Comparison of ENCODE assay signal across 1 cellular context in the genomic region with DNA sequence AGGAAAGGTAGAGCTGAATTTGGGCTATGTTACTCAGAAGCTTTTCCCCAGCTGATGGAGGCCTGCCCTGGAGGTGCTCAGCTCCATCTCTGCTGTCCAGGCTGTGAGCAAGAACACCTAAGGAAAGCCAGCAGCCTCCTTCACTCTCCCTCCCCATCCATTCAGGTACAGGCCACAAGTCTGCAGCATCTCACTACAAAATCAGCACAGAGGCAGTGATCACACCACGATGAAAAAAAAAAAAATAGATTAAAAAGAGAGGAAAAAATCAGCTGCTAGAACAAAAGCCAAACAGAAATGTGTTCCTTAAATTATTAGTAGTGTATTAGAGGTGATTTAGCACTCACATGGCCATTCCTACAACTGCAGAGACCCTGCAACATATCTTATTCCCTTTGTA.
TF ChIP-seq lines count a peak whose summit lies in the region.

No MANE protein-coding gene starts in this region.

TF ChIP-seq in GM23338, 12 proteins besides CTCF, POLR2A, EP300 and RAD21:
- no peak for TF ChIP-seq REST (IDR thresholded peaks at IDR 0.05; ENCODE audit: unreplicated experiment)
- TF ChIP-seq ETS1 (IDR thresholded peaks at IDR 0.05): no peak
- TF ChIP-seq, protein P1, sequence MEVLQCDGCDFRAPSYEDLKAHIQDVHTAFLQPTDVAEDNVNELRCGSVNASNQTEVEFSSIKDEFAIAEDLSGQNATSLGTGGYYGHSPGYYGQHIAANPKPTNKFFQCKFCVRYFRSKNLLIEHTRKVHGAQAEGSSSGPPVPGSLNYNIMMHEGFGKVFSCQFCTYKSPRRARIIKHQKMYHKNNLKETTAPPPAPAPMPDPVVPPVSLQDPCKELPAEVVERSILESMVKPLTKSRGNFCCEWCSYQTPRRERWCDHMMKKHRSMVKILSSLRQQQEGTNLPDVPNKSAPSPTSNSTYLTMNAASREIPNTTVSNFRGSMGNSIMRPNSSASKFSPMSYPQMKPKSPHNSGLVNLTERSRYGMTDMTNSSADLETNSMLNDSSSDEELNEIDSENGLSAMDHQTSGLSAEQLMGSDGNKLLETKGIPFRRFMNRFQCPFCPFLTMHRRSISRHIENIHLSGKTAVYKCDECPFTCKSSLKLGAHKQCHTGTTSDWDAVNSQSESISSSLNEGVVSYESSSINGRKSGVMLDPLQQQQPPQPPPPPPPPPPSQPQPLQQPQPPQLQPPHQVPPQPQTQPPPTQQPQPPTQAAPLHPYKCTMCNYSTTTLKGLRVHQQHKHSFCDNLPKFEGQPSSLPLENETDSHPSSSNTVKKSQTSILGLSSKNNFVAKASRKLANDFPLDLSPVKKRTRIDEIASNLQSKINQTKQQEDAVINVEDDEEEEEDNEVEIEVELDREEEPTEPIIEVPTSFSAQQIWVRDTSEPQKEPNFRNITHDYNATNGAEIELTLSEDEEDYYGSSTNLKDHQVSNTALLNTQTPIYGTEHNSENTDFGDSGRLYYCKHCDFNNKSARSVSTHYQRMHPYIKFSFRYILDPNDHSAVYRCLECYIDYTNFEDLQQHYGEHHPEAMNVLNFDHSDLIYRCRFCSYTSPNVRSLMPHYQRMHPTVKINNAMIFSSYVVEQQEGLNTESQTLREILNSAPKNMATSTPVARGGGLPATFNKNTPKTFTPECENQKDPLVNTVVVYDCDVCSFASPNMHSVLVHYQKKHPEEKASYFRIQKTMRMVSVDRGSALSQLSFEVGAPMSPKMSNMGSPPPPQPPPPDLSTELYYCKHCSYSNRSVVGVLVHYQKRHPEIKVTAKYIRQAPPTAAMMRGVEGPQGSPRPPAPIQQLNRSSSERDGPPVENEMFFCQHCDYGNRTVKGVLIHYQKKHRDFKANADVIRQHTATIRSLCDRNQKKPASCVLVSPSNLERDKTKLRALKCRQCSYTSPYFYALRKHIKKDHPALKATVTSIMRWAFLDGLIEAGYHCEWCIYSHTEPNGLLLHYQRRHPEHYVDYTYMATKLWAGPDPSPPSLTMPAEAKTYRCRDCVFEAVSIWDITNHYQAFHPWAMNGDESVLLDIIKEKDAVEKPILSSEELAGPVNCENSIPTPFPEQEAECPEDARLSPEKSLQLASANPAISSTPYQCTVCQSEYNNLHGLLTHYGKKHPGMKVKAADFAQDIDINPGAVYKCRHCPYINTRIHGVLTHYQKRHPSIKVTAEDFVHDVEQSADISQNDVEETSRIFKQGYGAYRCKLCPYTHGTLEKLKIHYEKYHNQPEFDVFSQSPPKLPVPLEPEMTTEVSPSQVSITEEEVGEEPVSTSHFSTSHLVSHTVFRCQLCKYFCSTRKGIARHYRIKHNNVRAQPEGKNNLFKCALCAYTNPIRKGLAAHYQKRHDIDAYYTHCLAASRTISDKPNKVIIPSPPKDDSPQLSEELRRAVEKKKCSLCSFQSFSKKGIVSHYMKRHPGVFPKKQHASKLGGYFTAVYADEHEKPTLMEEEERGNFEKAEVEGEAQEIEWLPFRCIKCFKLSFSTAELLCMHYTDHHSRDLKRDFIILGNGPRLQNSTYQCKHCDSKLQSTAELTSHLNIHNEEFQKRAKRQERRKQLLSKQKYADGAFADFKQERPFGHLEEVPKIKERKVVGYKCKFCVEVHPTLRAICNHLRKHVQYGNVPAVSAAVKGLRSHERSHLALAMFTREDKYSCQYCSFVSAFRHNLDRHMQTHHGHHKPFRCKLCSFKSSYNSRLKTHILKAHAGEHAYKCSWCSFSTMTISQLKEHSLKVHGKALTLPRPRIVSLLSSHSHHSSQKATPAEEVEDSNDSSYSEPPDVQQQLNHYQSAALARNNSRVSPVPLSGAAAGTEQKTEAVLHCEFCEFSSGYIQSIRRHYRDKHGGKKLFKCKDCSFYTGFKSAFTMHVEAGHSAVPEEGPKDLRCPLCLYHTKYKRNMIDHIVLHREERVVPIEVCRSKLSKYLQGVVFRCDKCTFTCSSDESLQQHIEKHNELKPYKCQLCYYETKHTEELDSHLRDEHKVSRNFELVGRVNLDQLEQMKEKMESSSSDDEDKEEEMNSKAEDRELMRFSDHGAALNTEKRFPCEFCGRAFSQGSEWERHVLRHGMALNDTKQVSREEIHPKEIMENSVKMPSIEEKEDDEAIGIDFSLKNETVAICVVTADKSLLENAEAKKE (CRISPR knock-in tag; IDR thresholded peaks at IDR 0.05): no peak
